Comparison of ENCODE assay signal across 1 cellular context in the genomic region with DNA sequence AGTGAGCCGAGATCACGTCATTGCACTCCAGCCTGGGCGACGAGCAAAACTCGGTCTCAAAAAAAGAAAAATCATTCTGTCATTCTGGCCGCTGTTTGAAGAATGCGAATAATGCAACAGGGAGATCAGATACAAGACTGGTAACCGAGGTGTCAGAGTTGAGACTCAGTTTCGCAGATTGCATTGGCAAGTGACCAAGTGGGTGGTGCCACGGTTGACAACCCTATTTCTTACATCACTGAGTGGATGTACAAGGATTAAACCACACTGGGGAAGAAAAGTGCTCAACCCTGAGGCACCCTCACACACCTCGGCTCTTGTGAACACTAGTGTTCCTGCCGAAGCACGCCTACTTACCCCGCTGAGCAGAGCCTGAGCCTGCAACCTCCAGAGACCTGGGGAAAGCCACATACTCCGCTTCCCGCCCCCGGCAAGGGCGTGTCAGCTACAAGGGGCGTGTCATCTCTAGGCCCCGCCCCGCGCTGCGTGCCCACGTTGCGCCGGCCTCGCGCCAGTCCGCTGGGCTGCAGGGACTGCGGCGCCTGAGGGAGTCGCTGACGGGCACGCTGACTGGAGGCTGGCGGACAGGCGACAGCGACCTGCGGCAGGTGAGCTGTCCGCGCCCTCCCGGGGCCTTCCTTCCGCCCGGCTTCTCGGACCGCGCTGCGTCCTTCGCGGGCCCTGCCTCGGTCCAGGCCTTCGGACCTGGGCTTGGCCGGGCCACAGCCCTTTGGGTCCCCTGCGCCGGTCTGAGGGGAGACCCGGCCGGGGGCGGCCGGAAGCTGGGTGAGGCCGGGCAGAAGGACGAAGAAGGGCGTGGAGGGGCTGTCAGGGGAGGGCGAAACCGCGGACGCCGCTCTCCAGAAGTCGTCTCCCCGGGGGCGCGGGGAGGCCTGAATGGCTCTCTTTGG.
TF ChIP-seq lines count a peak whose summit lies in the region.

A gene with protein sequence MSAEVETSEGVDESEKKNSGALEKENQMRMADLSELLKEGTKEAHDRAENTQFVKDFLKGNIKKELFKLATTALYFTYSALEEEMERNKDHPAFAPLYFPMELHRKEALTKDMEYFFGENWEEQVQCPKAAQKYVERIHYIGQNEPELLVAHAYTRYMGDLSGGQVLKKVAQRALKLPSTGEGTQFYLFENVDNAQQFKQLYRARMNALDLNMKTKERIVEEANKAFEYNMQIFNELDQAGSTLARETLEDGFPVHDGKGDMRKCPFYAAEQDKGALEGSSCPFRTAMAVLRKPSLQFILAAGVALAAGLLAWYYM (plus strand): TSS at position 519 of the 911 bp plus-strand sequence. CDS start 29,127 bp downstream, outside the sequence.

TF ChIP-seq in Ishikawa, 13 proteins besides CTCF, POLR2A, EP300 and RAD21 (continued from another document):
- TF ChIP-seq TCF12 (IDR thresholded peaks at IDR 0.05; ENCODE audit: low read depth) (peak; percentile 45; the same call in 1 of the 2 replicates), CEBPB (IDR thresholded peaks at IDR 0.05) (0 out of 2 replicates have a peak, but pooled peaks have one; percentile 7), EGR1 (IDR thresholded peaks at IDR 0.05) (peak; percentile 72)
- TF ChIP-seq, protein P1, sequence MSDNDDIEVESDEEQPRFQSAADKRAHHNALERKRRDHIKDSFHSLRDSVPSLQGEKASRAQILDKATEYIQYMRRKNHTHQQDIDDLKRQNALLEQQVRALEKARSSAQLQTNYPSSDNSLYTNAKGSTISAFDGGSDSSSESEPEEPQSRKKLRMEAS (IDR thresholded peaks at IDR 0.05): peak; percentile 99
